Comparison of ENCODE assay signal across 9 cellular contexts in the genomic region with DNA sequence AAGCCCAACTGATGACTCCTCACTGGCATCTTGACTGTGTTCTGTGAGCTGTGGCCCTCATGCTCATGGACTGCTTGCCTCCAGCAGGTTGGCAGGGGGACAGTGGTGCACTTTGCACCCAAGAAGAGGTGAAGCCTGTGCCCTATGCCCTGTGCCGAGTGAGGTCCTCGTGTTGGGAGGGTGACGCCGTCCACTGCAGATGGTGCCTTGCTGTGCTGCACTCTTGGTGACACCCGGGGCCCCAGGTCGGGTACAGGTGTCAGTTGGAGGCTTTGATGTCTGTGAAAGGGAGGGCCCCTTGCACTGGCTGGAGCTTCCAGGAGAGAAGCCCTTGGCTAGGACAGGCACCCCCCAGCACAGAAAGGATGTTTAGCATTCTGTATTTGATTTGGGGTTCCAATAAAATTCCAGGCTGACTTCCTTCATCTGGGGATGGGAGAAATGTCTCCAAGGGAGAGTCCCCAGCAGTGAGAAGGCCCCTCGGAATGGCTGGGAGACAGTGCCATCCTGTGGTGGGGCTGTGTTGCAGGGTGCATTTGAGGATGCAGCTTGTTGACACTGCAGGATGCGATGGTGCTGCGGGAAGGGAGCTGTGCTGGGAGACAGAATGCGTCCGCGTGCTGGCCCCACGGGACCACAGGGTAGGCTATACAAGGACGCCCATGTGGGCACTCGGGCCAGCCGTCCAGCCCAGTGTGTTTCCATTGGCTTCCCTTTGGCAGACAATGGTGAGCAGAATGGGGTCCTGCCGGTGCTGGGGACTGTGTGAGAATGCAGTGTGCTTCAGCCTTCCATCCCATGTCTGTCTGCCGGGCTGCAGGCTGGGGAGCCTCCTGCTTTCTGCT. TPM values are rescaled to one million over a fixed set of nuclear protein-coding genes. Genes with fewer than 3 reads are reported as not detected.
DNase-seq lines count a peak whose midpoint lies in the region; ATAC-seq, FAIRE-seq and TF ChIP-seq lines count a peak whose summit lies in the region.
"Had no signal": no experiment of that assay in that cellular context is flagged by ENCODE, and none has a peak within 500 bp of the region (broad histone marks: within the 10 kb centered on the region; RNA-seq: fewer than 3 reads in every experiment).

No MANE protein-coding gene starts in this region.

- no peaks in the 10 kb centered on the region for H3K79me2 ChIP-seq in PC-9 (ENCODE audit: low read depth)

- H3K4me1 ChIP-seq in PC-9 (replicated peaks; ENCODE audit: insufficient read depth) (no peaks in the 10 kb centered on the region; the same call in 1 of the 2 replicates), kidney (ENCODE audit: control insufficient read depth in 1 of 2, insufficient read depth in 1 of 2, low read depth in 1 of 2, low read length in 2 of 2) (peaks cover 0 to 25% of the 10 kb centered on the region in 2 donors)

- H3K4me3 ChIP-seq in PC-9 (no peak overlapping the region), kidney (ENCODE audit: low read length in 2 of 2) (no peak overlapping the region)

- H4K20me1 ChIP-seq in PC-9 (ENCODE audit: insufficient read depth) = no peaks in the 10 kb centered on the region

- no peak overlapping the region for H3K4me2 ChIP-seq in PC-9

- peak; percentile 6 to 18 for ATAC-seq in activated CD4-positive, CD25-positive, alpha-beta regulatory T cell treated with anti-CD3 and anti-CD28 coated beads, Interleukin-2, amount 50 U/mL, for 24 hours
- ATAC-seq in GM21825 (IDR thresholded peaks at IDR 0.05; ENCODE audit: unreplicated experiment) (no peak), HG03135 (IDR thresholded peaks at IDR 0.05; ENCODE audit: unreplicated experiment) (no peak)

- no peak for DNase-seq in activated CD4-positive, CD25-positive, alpha-beta regulatory T cell treated with anti-CD3 and anti-CD28 coated beads, Interleukin-2, amount 50 U/mL, for 72 hours
- DNase-seq in PC-9 (peak in 1 of 2 experiments; percentile 35), kidney (no peak), urothelium cell line (ENCODE audit: low spot score) (peak; percentile 54)
- peak; percentile 55 for DNase-seq in activated naive CD4-positive, alpha-beta T cell treated with anti-CD3 and anti-CD28 coated beads, Interleukin-2, amount 50 U/mL, for 16 hours

- no peaks in the 10 kb centered on the region for H3K9me3 ChIP-seq in PC-9 (ENCODE audit: insufficient read depth, low read depth)
- no peaks in the 10 kb centered on the region for H3K9me3 ChIP-seq in kidney (ENCODE audit: control insufficient read depth in 1 of 2, low read length in 2 of 2)

- FAIRE-seq in kidney (lab: Jason Lieb, UNC) (no peak), urothelium cell line (lab: Jason Lieb, UNC) (peak; percentile 93)
- FAIRE-seq: colon had no signal

- H3K27ac ChIP-seq in PC-9 (no peak overlapping the region), kidney (ENCODE audit: low read depth in 2 of 2, low read length in 2 of 2) (no peak overlapping the region)

- peak; percentile 45 for TF ChIP-seq CTCF in PC-9 (conservative IDR thresholded peaks at IDR 0.05)
- TF ChIP-seq CTCF in kidney (IDR thresholded peaks at IDR 0.05; ENCODE audit: borderline replicate concordance, extremely low read depth, insufficient read depth) = peak; percentile 28

- no peaks in the 10 kb centered on the region for H3K9me2 ChIP-seq in PC-9 (ENCODE audit: insufficient read depth)

- H3K9ac ChIP-seq in kidney (ENCODE audit: low read length in 2 of 2) = no peak overlapping the region

- no peaks in the 10 kb centered on the region for H3K27me3 ChIP-seq in PC-9 (ENCODE audit: insufficient read depth, low read depth)

- CTCF ChIA-PET in PC-9 (lab: Charles Lee) = interaction anchor here (0.6 kb wide), 1 partner anchor 79 kb away, joined by 5 read pairs; no protein-coding TSS in a partner anchor

- peaks cover 8% of the 10 kb centered on the region; the same call in 1 of the 2 replicates for H3F3A ChIP-seq in PC-9 (ENCODE audit: insufficient read depth, low read depth)

- intact Hi-C loops in PC-9 (cut with micrococcal nuclease; ENCODE audit: unreplicated experiment) = no loop called here
- intact Hi-C loops in kidney (cut with DNase I) = no loop called here

- H3K36me3 ChIP-seq in PC-9 (ENCODE audit: low read depth) (no peaks in the 10 kb centered on the region), kidney (ENCODE audit: control insufficient read depth in 1 of 2, insufficient read depth in 2 of 2, low read length in 2 of 2) (peaks cover 4 to 8% of the 10 kb centered on the region in 2 donors)

- TSS peak; percentile 18 for BruUV-seq in PC-9 (replicated peaks; lab: Mats Ljungman, UMichigan)

- POLR2A ChIA-PET in PC-9 (lab: Charles Lee; ENCODE audit: unreplicated experiment) = no interaction called here

- H2AFZ ChIP-seq in PC-9 = no peak overlapping the region

RNA-seq across cellular contexts. Expression of a gene that starts 2.5 kb away (rescaled TPM):
- total RNA-seq in PC-9 (2021) = 34.4 and 46.8 TPM in 2 replicates
- total RNA-seq in kidney = 57.1 TPM
- 18.8 TPM for polyA plus RNA-seq in kidney (ENCODE audit: insufficient read depth, low read depth, low replicate concordance)

RNA-seq across cellular contexts. Expression of a gene that starts 12.1 kb away (rescaled TPM):
- total RNA-seq in PC-9 (2021) (31.5 and 32.7 TPM in 2 replicates), kidney (50.0 TPM)
- polyA plus RNA-seq in kidney (ENCODE audit: insufficient read depth, low read depth, low replicate concordance) = 37.3 TPM

RNA-seq across cellular contexts. Expression of a gene that starts 13.2 kb away (rescaled TPM):
- total RNA-seq in PC-9 (2021) (168 and 175 TPM in 2 replicates), kidney (67.2 TPM)
- 80.5 TPM for polyA plus RNA-seq in kidney (ENCODE audit: insufficient read depth, low read depth, low replicate concordance)

RNA-seq across cellular contexts. Expression of a gene that starts 21.7 kb away (rescaled TPM):
- not detected in 2 replicates for total RNA-seq in PC-9 (2021)
- total RNA-seq in kidney = 2.8 TPM
- polyA plus RNA-seq in kidney (ENCODE audit: insufficient read depth, low read depth, low replicate concordance) = 0.54 TPM

RNA-seq across cellular contexts. Expression of a gene that starts 49.1 kb away (rescaled TPM):
- total RNA-seq in PC-9 (2021) = 31.9 and 34.7 TPM in 2 replicates
- 40.1 TPM for total RNA-seq in kidney
- polyA plus RNA-seq in kidney (ENCODE audit: insufficient read depth, low read depth, low replicate concordance) = 12.2 TPM

Comparison
In these comparisons a context has a peak if more than half of its experiments do, and no peak if none do; other contexts are left out.
1. ATAC-seq: peak in activated CD4-positive, CD25-positive, alpha-beta regulatory T cell treated with anti-CD3 and anti-CD28 coated beads, Interleukin-2, amount 50 U/mL, for 24 hours (2 of 2); none in GM21825 (single experiment) and HG03135 (single experiment).
2. DNase-seq: peak in activated naive CD4-positive, alpha-beta T cell treated with anti-CD3 and anti-CD28 coated beads, Interleukin-2, amount 50 U/mL, for 16 hours (single experiment) and urothelium cell line (single experiment); none in activated CD4-positive, CD25-positive, alpha-beta regulatory T cell treated with anti-CD3 and anti-CD28 coated beads, Interleukin-2, amount 50 U/mL, for 72 hours (single experiment) and kidney (single experiment).